ENCODE assay signal across 8 cellular contexts in the genomic region with DNA sequence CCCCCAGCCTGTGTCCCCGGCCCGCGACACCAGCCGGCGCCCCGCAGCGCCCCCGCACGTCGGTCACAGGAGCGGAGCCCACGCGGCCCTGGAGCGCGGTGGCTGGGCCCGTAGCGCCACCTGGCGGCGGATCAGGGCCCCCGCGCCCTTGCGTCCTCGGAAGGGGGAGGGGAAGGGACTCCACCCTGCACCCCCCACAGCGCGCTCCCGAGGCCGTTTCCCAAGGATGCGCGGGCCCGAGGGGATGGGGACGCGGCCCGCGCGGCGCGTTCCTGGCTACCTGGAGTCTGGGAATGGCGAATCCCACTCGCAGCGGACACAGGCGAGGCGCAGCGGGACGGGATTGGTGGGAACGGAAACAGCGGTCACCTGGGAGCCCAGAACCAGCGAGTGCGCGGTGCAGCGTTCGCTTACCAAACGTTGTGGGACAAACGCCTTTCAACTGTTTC. TPM values are rescaled to one million over a fixed set of nuclear protein-coding genes. Genes with fewer than 3 reads are reported as not detected.
DNase-seq lines count a peak whose midpoint lies in the region; ATAC-seq, FAIRE-seq and TF ChIP-seq lines count a peak whose summit lies in the region.

No MANE protein-coding gene starts in this region.

- CTCF ChIA-PET in A549 (lab: Yijun Ruan, JAX) = interaction anchor here (0.6 to 2.9 kb wide), 36 partner anchors 8 to 434 kb away, joined by 3 to 33 read pairs (median 5); no protein-coding TSS in a partner anchor

- H3K4me1 Mint-ChIP-seq in endothelial cell (ENCODE audit: unreplicated experiment) = peaks cover 9% of the 10 kb centered on the region

- TF ChIP-seq CTCF in A549 (IDR thresholded peaks at IDR 0.05) = peak; percentile 96
- TF ChIP-seq CTCF in endothelial cell (IDR thresholded peaks at IDR 0.05; ENCODE audit: unreplicated experiment) = peak; percentile 88

- no peak overlapping the region for H3K4me3 Mint-ChIP-seq in endothelial cell (ENCODE audit: unreplicated experiment)

- no peak overlapping the region for H3K27ac Mint-ChIP-seq in endothelial cell (ENCODE audit: unreplicated experiment)

- no peaks in the 10 kb centered on the region for H3K36me3 Mint-ChIP-seq in endothelial cell (ENCODE audit: low read depth, unreplicated experiment)

- H3K9me3 ChIP-seq in A549 = no peaks in the 10 kb centered on the region

- peak; percentile 81 to 82 for DNase-seq in A549 (ENCODE audit: low read depth in 1 of 2, low spot score in 1 of 2)
- peak; percentile 21 for DNase-seq in NCI-H510A treated with DMSO at 0.1 percent for 48 hours (lab: John Stamatoyannopoulos, UW)
- DNase-seq in activated CD8-positive, alpha-beta memory T cell treated with anti-CD3 and anti-CD28 coated beads for 24 hours = peak; percentile 90
- peak; percentile 87 for DNase-seq in endothelial cell (ENCODE audit: low spot score)
- peak; percentile 27 for DNase-seq in middle frontal gyrus (ENCODE audit: extremely low spot score, low spot score)
- peak; percentile 50 for DNase-seq in stimulated activated CD8-positive, alpha-beta memory T cell treated with anti-CD3 and anti-CD28 coated beads, Interleukin-2, amount 100 ng/mL, for 1 hour (ENCODE audit: low read depth in 2 of 2)

- WGBS in A549 (ENCODE audit: missing lambda C conversion rate) = 3% methylated on average over 17 of the region's 53 CpGs

- POLR2A ChIA-PET in A549 (lab: Yijun Ruan, JAX) = no interaction called here

- H3K27ac ChIP-seq in A549 = peak overlapping the region; percentile 71 to 90

- TF ChIP-seq RAD21 in A549 (conservative IDR thresholded peaks at IDR 0.05 in 1 of 2, IDR thresholded peaks at IDR 0.05 in 1 of 2) = peak; percentile 75 to 92

- TF ChIP-seq EP300 in A549 (IDR thresholded peaks at IDR 0.05) = no peak

- H3K4me1 ChIP-seq in A549 = 0 out of 3 replicates have a peak, but pooled peaks cover 3% of the 10 kb centered on the region

- TF ChIP-seq POLR2A in A549 (IDR thresholded peaks at IDR 0.05; ENCODE audit: low read length) = peak; percentile 35; the same call in 1 of the 2 replicates

- no peaks in the 10 kb centered on the region for H3K9me3 Mint-ChIP-seq in endothelial cell (ENCODE audit: unreplicated experiment)

- H3K4me3 ChIP-seq in A549 = peak overlapping the region; percentile 52

- ATAC-seq in A549 = peak; percentile 93 to 96
- ATAC-seq in GM18519 (IDR thresholded peaks at IDR 0.05; ENCODE audit: low FRiP score, unreplicated experiment) = peak; percentile 61
- peak; percentile 91 for ATAC-seq in HG03066 (IDR thresholded peaks at IDR 0.05; ENCODE audit: low read depth, unreplicated experiment)

- FAIRE-seq in A549 (lab: Jason Lieb, UNC) = no peak

- H3K4me2 ChIP-seq in A549 = peak overlapping the region; percentile 71

- peaks cover 4% of the 10 kb centered on the region for H3K27me3 Mint-ChIP-seq in endothelial cell (ENCODE audit: unreplicated experiment)

TF ChIP-seq in A549, 52 proteins besides CTCF, POLR2A, EP300 and RAD21:
- TF ChIP-seq, protein P1, sequence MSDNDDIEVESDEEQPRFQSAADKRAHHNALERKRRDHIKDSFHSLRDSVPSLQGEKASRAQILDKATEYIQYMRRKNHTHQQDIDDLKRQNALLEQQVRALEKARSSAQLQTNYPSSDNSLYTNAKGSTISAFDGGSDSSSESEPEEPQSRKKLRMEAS (IDR thresholded peaks at IDR 0.05) = peak; percentile 81
- TF ChIP-seq, protein P2, sequence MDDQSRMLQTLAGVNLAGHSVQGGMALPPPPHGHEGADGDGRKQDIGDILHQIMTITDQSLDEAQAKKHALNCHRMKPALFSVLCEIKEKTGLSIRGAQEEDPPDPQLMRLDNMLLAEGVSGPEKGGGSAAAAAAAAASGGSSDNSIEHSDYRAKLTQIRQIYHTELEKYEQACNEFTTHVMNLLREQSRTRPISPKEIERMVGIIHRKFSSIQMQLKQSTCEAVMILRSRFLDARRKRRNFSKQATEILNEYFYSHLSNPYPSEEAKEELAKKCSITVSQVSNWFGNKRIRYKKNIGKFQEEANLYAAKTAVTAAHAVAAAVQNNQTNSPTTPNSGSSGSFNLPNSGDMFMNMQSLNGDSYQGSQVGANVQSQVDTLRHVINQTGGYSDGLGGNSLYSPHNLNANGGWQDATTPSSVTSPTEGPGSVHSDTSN (IDR thresholded peaks at IDR 0.05) = no peak
- TF ChIP-seq CEBPB (IDR thresholded peaks at IDR 0.05) = no peak
- TF ChIP-seq, protein P3, sequence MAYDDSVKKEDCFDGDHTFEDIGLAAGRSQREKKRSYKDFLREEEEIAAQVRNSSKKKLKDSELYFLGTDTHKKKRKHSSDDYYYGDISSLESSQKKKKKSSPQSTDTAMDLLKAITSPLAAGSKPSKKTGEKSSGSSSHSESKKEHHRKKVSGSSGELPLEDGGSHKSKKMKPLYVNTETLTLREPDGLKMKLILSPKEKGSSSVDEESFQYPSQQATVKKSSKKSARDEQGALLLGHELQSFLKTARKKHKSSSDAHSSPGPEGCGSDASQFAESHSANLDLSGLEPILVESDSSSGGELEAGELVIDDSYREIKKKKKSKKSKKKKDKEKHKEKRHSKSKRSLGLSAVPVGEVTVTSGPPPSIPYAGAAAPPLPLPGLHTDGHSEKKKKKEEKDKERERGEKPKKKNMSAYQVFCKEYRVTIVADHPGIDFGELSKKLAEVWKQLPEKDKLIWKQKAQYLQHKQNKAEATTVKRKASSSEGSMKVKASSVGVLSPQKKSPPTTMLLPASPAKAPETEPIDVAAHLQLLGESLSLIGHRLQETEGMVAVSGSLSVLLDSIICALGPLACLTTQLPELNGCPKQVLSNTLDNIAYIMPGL (CRISPR knock-in tag; IDR thresholded peaks at IDR 0.05; ENCODE audit: borderline replicate concordance) = no peak
- TF ChIP-seq MYC (IDR thresholded peaks at IDR 0.05; ENCODE audit: borderline replicate concordance, low read length) = peak; percentile 74; the same call in 1 of the 2 replicates
- peak; percentile 44; the same call in 1 of the 2 replicates for TF ChIP-seq KDM5A (IDR thresholded peaks at IDR 0.05)
- peak; percentile 15; the same call in 1 of the 2 replicates for TF ChIP-seq GATA3 (IDR thresholded peaks at IDR 0.05; ENCODE audit: borderline replicate concordance)
- TF ChIP-seq FOSB (CRISPR knock-in tag; IDR thresholded peaks at IDR 0.05) = no peak
- TF ChIP-seq JUN (IDR thresholded peaks at IDR 0.05) = peak in 1 of 2 experiments; percentile 46; a peak in 2 of 5 replicates
- TF ChIP-seq NPAS2 (CRISPR knock-in tag; IDR thresholded peaks at IDR 0.05; ENCODE audit: borderline replicate concordance) = no peak
- no peak for TF ChIP-seq FOXS1 (CRISPR knock-in tag; IDR thresholded peaks at IDR 0.05)
- no peak for TF ChIP-seq TP53 (CRISPR knock-in tag; IDR thresholded peaks at IDR 0.05)
- peak; percentile 47 for TF ChIP-seq CHD2 (IDR thresholded peaks at IDR 0.05; ENCODE audit: low read length, partially characterized antibody)
- TF ChIP-seq, protein P4, sequence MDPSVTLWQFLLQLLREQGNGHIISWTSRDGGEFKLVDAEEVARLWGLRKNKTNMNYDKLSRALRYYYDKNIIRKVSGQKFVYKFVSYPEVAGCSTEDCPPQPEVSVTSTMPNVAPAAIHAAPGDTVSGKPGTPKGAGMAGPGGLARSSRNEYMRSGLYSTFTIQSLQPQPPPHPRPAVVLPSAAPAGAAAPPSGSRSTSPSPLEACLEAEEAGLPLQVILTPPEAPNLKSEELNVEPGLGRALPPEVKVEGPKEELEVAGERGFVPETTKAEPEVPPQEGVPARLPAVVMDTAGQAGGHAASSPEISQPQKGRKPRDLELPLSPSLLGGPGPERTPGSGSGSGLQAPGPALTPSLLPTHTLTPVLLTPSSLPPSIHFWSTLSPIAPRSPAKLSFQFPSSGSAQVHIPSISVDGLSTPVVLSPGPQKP (IDR thresholded peaks at IDR 0.05; ENCODE audit: low read depth, low read length) = no peak
- TF ChIP-seq SMC3 (IDR thresholded peaks at IDR 0.05) = peak; percentile 96

RNA-seq across cellular contexts. Expression of a gene that starts 23.8 kb away (rescaled TPM):
- polyA plus RNA-seq in A549 (2011; rRNA removed) (48.7 and 51.7 TPM in 2 replicates), A549 (2017; fragmentation: RNase III; extraction: RNeasy Plus Mini Kit Qiagen cat#74134 plus additional on column Dnase treatment) (31.1 to 42.2 TPM (median 33.8 TPM) in 3 replicates)
- 14.5 and 16.0 TPM in 2 replicates for polyA plus RNA-seq in A549 (2012; cell fraction: cytosol; rRNA removed)
- 25.5 and 38.1 TPM in 2 replicates for polyA plus RNA-seq in A549 (2012; cell fraction: nucleus; rRNA removed)
- polyA minus RNA-seq in A549 (2011; rRNA and poly(A)+ RNA removed) = 53.7 and 59.5 TPM in 2 replicates
- 19.7 TPM for total RNA-seq in endothelial cell (ENCODE audit: unreplicated experiment)

Comparison
In these comparisons a context has a peak if more than half of its experiments do, and no peak if none do; other contexts are left out.
1. Peak in every context shown above with its lines: DNase-seq, ATAC-seq, H3K4me3 ChIP-seq and H3K27ac ChIP-seq.
2. DNase-seq: peak in every context shown above with its lines; median percentile 90 in activated CD8-positive, alpha-beta memory T cell treated with anti-CD3 and anti-CD28 coated beads for 24 hours; 87 in endothelial cell; 82 in A549; 50 in stimulated activated CD8-positive, alpha-beta memory T cell treated with anti-CD3 and anti-CD28 coated beads, Interleukin-2, amount 100 ng/mL, for 1 hour; 27 in middle frontal gyrus; 21 in NCI-H510A treated with DMSO at 0.1 percent for 48 hours.